ENCODE assay signal across 25 cellular contexts in the genomic region with DNA sequence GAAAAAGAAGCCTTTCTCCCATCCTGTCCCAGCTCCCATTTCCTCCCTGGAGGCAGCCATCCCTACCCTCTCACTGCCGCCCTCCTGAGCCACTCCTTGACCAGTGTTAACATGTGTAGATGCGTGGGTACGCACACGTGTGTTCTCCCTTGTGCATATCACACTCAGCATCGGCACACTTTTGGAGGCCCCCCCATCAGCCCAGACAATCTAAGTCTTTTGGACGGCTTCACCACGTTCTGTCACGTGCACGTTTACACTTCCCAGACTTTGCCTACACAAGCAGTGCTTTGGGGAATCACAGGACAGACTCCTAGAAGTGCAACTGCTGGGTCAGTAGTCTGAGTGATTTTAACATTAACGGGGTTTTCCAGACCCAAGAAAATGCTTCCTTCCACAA. TPM values are rescaled to one million over a fixed set of nuclear protein-coding genes. Genes with fewer than 3 reads are reported as not detected.
"Had no signal": no experiment of that assay in that cellular context is flagged by ENCODE, and none has a peak within 500 bp of the region (broad histone marks: within the 10 kb centered on the region; RNA-seq: fewer than 3 reads in every experiment).

No MANE protein-coding gene starts in this region.

- H3K36me3 Mint-ChIP-seq: natural killer cell; stimulated activated memory B cell treated with anti-CD40 and anti-IgM and Interleukin-4, amounts not matched to agents 10 μg/mL and 1 μg/mL and 100 μg/mL, for 72 hours; type B pancreatic cell had no signal

- H3K4me3 Mint-ChIP-seq: natural killer cell; neural crest cell; stimulated activated memory B cell treated with anti-CD40 and anti-IgM and Interleukin-4, amounts not matched to agents 10 μg/mL and 1 μg/mL and 100 μg/mL, for 72 hours; type B pancreatic cell had no signal

- H3K27me3 ChIP-seq: colonic mucosa, testis, tibial artery had no signal

- H3K27ac ChIP-seq: colonic mucosa, esophagus squamous epithelium, parathyroid adenoma, testis, tibial artery had no signal

- H3K4me3 ChIP-seq: colonic mucosa, esophagus squamous epithelium, heart right ventricle, left lung, testis, tibial artery had no signal

- H3K79me2 ChIP-seq: parathyroid adenoma had no signal

- H3K4me1 Mint-ChIP-seq: neural crest cell; stimulated activated memory B cell treated with anti-CD40 and anti-IgM and Interleukin-4, amounts not matched to agents 10 μg/mL and 1 μg/mL and 100 μg/mL, for 72 hours had no signal

- H3K9me3 Mint-ChIP-seq: natural killer cell; neural crest cell; stimulated activated memory B cell treated with anti-CD40 and anti-IgM and Interleukin-4, amounts not matched to agents 10 μg/mL and 1 μg/mL and 100 μg/mL, for 72 hours; type B pancreatic cell had no signal

- DNase-seq: colonic mucosa; dermis blood vessel endothelial cell; effector memory CD4-positive, alpha-beta T cell; erythroblast; esophagus squamous epithelium; foreskin melanocyte; glutamatergic neuron; heart right ventricle; hippocampal formation; left cardiac atrium; left lung; mammary epithelial cell; natural killer cell; stimulated activated CD4-positive, alpha-beta T cell treated with anti-CD3 and anti-CD28 coated beads, Interleukin-4, amount 100 ng/mL, for 4 hours; stimulated activated naive CD8-positive, alpha-beta T cell treated with anti-CD3 and anti-CD28 coated beads, Interleukin-15, Interleukin-2, amounts not matched to agents 100 U/mL and 50 U/mL, for 24 hours; substantia nigra; testis; tibial artery had no signal

- H3K27ac Mint-ChIP-seq: natural killer cell; progenitor cell of endocrine pancreas; stimulated activated memory B cell treated with anti-CD40 and anti-IgM and Interleukin-4, amounts not matched to agents 10 μg/mL and 1 μg/mL and 100 μg/mL, for 72 hours; type B pancreatic cell had no signal

- H3K9me3 ChIP-seq: colonic mucosa, esophagus squamous epithelium, heart right ventricle, left lung, testis, tibial artery had no signal

- H3K4me1 ChIP-seq: colonic mucosa, testis had no signal

- ATAC-seq: heart right ventricle; left cardiac atrium; left lung; sciatic nerve; stimulated activated memory B cell treated with anti-CD40 and anti-IgM and Interleukin-4, amounts not matched to agents 10 μg/mL and 1 μg/mL and 100 μg/mL, for 72 hours; stimulated activated naive CD8-positive, alpha-beta T cell treated with anti-CD3 and anti-CD28 coated beads, Interleukin-15, Interleukin-2, amounts not matched to agents 100 U/mL and 50 U/mL, for 24 hours had no signal

- H3K36me3 ChIP-seq: colonic mucosa, esophagus squamous epithelium, heart right ventricle, left lung, tibial artery had no signal

- H2AFZ ChIP-seq: parathyroid adenoma had no signal

- H3K9ac ChIP-seq: parathyroid adenoma had no signal

RNA-seq across cellular contexts. Expression of a gene that starts 18.0 kb away (rescaled TPM):
- total RNA-seq: dermis blood vessel endothelial cell, mammary epithelial cell, myocyte had no signal
